Comparison of ENCODE assay signal across 18 cellular contexts in the genomic region with DNA sequence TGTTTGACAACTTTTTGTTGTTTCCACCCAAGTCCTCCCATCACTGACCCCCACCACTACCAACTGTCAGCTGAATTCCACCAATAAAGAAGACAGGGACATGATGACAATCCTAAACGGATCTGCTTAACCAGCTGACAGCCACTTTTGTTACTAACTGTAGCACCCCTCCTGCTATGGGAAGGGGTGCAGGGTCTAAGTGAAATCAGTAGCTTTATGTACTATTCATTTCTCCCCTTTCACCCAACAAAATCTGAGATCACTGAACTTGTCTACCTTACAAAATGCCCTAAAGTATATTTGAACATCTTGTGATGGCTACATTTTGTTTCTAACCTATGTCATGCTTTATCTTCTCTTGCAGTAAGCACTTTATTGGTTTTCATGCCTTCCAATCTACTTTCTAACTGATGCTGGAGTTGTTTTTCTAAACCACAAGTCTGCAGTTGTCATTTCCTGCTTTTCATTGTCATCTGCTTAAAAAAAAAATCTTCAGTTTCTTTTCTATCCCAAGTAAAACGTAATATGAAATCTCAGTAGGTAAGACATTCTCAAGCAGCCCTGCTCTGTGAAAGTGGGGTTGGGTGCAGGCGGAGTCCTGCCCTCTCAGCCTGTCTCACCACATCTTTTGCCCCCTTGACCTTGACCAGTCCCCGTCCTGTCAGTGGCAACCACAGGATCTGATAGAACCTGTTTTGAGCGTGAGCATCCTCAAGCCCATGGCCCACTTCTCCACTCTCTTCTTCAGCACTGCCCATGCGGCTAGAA.
DNase-seq lines count a peak whose midpoint lies in the region; ATAC-seq, FAIRE-seq and TF ChIP-seq lines count a peak whose summit lies in the region.
"Had no signal": no experiment of that assay in that cellular context is flagged by ENCODE, and none has a peak within 500 bp of the region (broad histone marks: within the 10 kb centered on the region; RNA-seq: fewer than 3 reads in every experiment).

No MANE protein-coding gene starts in this region.

- peak; percentile 40 to 46 for ATAC-seq in CD4-positive, CD25-positive, alpha-beta regulatory T cell (ENCODE audit: low read depth in 2 of 2)
- ATAC-seq in HG02642 (IDR thresholded peaks at IDR 0.05; ENCODE audit: poor library complexity, unreplicated experiment) (no peak), HG03135 (IDR thresholded peaks at IDR 0.05; ENCODE audit: unreplicated experiment) (no peak)

- H3K27me3 ChIP-seq in CD4-positive, CD25-positive, alpha-beta regulatory T cell (ENCODE audit: control insufficient read depth, insufficient read depth, low read length) = no peaks in the 10 kb centered on the region
- H3K27me3 ChIP-seq in H1 (replicated peaks in 1 of 4; ENCODE audit: control insufficient read depth in 3 of 4, extremely low read depth in 1 of 4, insufficient read depth in 3 of 4, low read length in 3 of 4) = no peaks in the 10 kb centered on the region
- H3K27me3 ChIP-seq: SJSA1, tibial artery had no signal

- peak overlapping the region; percentile 12; the same call in 1 of the 2 replicates for H2BK5ac ChIP-seq in H1 (ENCODE audit: low read depth, low read length)

- CTCF ChIA-PET in H1 (lab: Charles Lee; ENCODE audit: partially characterized antibody) = no interaction called here

- no peak overlapping the region for H3K9ac ChIP-seq in H1 (replicated peaks in 1 of 4; ENCODE audit: extremely low read depth in 1 of 4, low read depth in 3 of 4, low read length in 3 of 4)
- H3K9ac ChIP-seq: parathyroid adenoma had no signal

- DNase-seq in CD4-positive, CD25-positive, alpha-beta regulatory T cell = peak in 2 of 3 donors; percentile 31 to 50
- DNase-seq in GM12892 (ENCODE audit: insufficient read length) = no peak
- peak; percentile 35 for DNase-seq in activated T-cell treated with anti-CD3 and anti-CD28 coated beads, Interleukin-2, amount 50 U/mL, for 24 hours
- DNase-seq in H1 (ENCODE audit: low read depth in 1 of 2, low spot score in 2 of 2) = no peak
- no peak for DNase-seq in NCI-H2171 treated with DMSO at 0.1 percent for 48 hours (lab: John Stamatoyannopoulos, UW)
- DNase-seq in NCI-H345 (lab: John Stamatoyannopoulos, UW) = no peak
- DNase-seq: amygdala; left ventricle myocardium inferior; NCI-H187 treated with DMSO at 0.1 percent for 48 hours; NCI-H524; stimulated activated CD4-positive, alpha-beta T cell treated with anti-CD3 and anti-CD28 coated beads, Interleukin-4, amount 100 ng/mL, for 1 hour; tibial artery had no signal

- H2AFZ ChIP-seq in H1 (ENCODE audit: low read length) = no peak overlapping the region
- H2AFZ ChIP-seq: parathyroid adenoma had no signal

- H3K27ac Mint-ChIP-seq in CD4-positive, CD25-positive, alpha-beta regulatory T cell = peak overlapping the region; percentile 58 to 88 (median 84)
- H3K27ac Mint-ChIP-seq in activated T-cell treated with anti-CD3 and anti-CD28 coated beads, Interleukin-2, amount 50 U/mL, for 24 hours = peak overlapping the region; percentile 75

- H3K36me3 Mint-ChIP-seq in CD4-positive, CD25-positive, alpha-beta regulatory T cell = no peaks in the 10 kb centered on the region
- no peaks in the 10 kb centered on the region for H3K36me3 Mint-ChIP-seq in activated T-cell treated with anti-CD3 and anti-CD28 coated beads, Interleukin-2, amount 50 U/mL, for 24 hours (ENCODE audit: low read depth)

- H2BK120ac ChIP-seq in H1 (replicated peaks; ENCODE audit: low read depth, low read length) = no peak overlapping the region

- no peak overlapping the region for H3K4me3 ChIP-seq in CD4-positive, CD25-positive, alpha-beta regulatory T cell (ENCODE audit: low read depth, low read length)
- H3K4me3 ChIP-seq in H1 (ENCODE audit: extremely low read depth in 1 of 4, insufficient read depth in 2 of 4, low read depth in 3 of 4, low read length in 4 of 4) = no peak overlapping the region
- H3K4me3 ChIP-seq: HAP-1, left ventricle myocardium inferior, SJSA1, tibial artery had no signal

- no peak overlapping the region for H2BK12ac ChIP-seq in H1 (ENCODE audit: low read depth, low read length)

- H2BK20ac ChIP-seq in H1 (ENCODE audit: low read length) = 0 out of 2 replicates have a peak overlapping the region, but pooled peaks have one; percentile 41

- no peak for TF ChIP-seq POLR2A in GM12892 (IDR thresholded peaks at IDR 0.05; ENCODE audit: low read depth, low read length)
- no peak for TF ChIP-seq POLR2A in H1 (IDR thresholded peaks at IDR 0.05; ENCODE audit: control extremely low read depth in 1 of 2, low read depth in 2 of 2, low read length in 2 of 2)

- peaks cover 0 to 2% (median 0%) of the 10 kb centered on the region in 7 donors for H3K9me3 Mint-ChIP-seq in CD4-positive, CD25-positive, alpha-beta regulatory T cell
- H3K9me3 Mint-ChIP-seq in activated T-cell treated with anti-CD3 and anti-CD28 coated beads, Interleukin-2, amount 50 U/mL, for 24 hours = no peaks in the 10 kb centered on the region

- H4K8ac ChIP-seq in H1 (ENCODE audit: extremely low read depth, insufficient read depth, low read length) = no peak overlapping the region

- no peak overlapping the region for H4K5ac ChIP-seq in H1 (ENCODE audit: insufficient read length, low read depth, low read length)

- no peak overlapping the region for H3K56ac ChIP-seq in H1 (replicated peaks; ENCODE audit: insufficient read length, low read depth, low read length)

- no peak for TF ChIP-seq CTCF in H1 (IDR thresholded peaks at IDR 0.05; ENCODE audit: control extremely low read depth in 1 of 3, insufficient read depth in 1 of 3, low read depth in 1 of 3, low read length in 3 of 3)

- 90% methylated on average over 6 of the region's 6 CpGs; no CpG with 5 or more reads in 1 of the 2 experiments for WGBS in H1 (ENCODE audit: extremely low coverage in 1 of 2, insufficient coverage in 1 of 2, insufficient read length in 1 of 2, insufficient replicate concordance in 2 of 2, low coverage in 1 of 2, low lambda C conversion rate in 2 of 2, missing lambda C conversion rate in 1 of 2), 2 experiments

- H3K4me3 Mint-ChIP-seq in CD4-positive, CD25-positive, alpha-beta regulatory T cell = peak overlapping the region in 3 of 4 donors; percentile 19 to 74 (median 48)
- H3K4me3 Mint-ChIP-seq in activated T-cell treated with anti-CD3 and anti-CD28 coated beads, Interleukin-2, amount 50 U/mL, for 24 hours = peak overlapping the region; percentile 38

- H3K27me3 Mint-ChIP-seq in CD4-positive, CD25-positive, alpha-beta regulatory T cell = no peaks in the 10 kb centered on the region
- no peaks in the 10 kb centered on the region for H3K27me3 Mint-ChIP-seq in activated T-cell treated with anti-CD3 and anti-CD28 coated beads, Interleukin-2, amount 50 U/mL, for 24 hours

- H3K79me2 ChIP-seq in H1 (ENCODE audit: control insufficient read depth in 1 of 2, insufficient read depth in 2 of 2, low read length in 2 of 2) = no peaks in the 10 kb centered on the region
- H3K79me2 ChIP-seq: parathyroid adenoma had no signal

- TF ChIP-seq RAD21 in H1 (IDR thresholded peaks at IDR 0.05 in 1 of 2, conservative IDR thresholded peaks at IDR 0.05 in 1 of 2; ENCODE audit: low read depth in 2 of 2, low read length in 2 of 2) = no peak

- no peak for TF ChIP-seq EP300 in H1 (IDR thresholded peaks at IDR 0.05; ENCODE audit: borderline replicate concordance in 1 of 2, low read depth in 2 of 2, low read length in 2 of 2)

- no peak overlapping the region for H3K27ac ChIP-seq in CD4-positive, CD25-positive, alpha-beta regulatory T cell (ENCODE audit: insufficient read depth, low read length, poor library complexity, severe bottlenecking)
- no peak overlapping the region for H3K27ac ChIP-seq in H1 (ENCODE audit: low read depth, low read length)
- H3K27ac ChIP-seq: left ventricle myocardium inferior, parathyroid adenoma, SJSA1, tibial artery had no signal

- H3K14ac ChIP-seq in H1 (ENCODE audit: insufficient read length) = no peak overlapping the region

- H3K23me2 ChIP-seq in H1 (ENCODE audit: low read depth, low read length) = no peaks in the 10 kb centered on the region

- FAIRE-seq in GM12892 (lab: Jason Lieb, UNC) (peak; percentile 30), H1 (lab: Jason Lieb, UNC) (no peak)
- FAIRE-seq: frontal cortex had no signal

- peaks cover 9 to 16% (median 10%) of the 10 kb centered on the region in 4 donors for H3K4me1 Mint-ChIP-seq in CD4-positive, CD25-positive, alpha-beta regulatory T cell
- H3K4me1 Mint-ChIP-seq in activated T-cell treated with anti-CD3 and anti-CD28 coated beads, Interleukin-2, amount 50 U/mL, for 24 hours (ENCODE audit: low read depth) = peaks cover 17% of the 10 kb centered on the region

- no peaks in the 10 kb centered on the region for H4K20me1 ChIP-seq in H1 (replicated peaks in 1 of 2; ENCODE audit: control insufficient read depth in 1 of 2, insufficient read depth in 2 of 2, low read length in 2 of 2)

- peak overlapping the region; percentile 91; the same call in 1 of the 2 replicates for H2AK5ac ChIP-seq in H1 (ENCODE audit: low read depth, low read length)

- no peak overlapping the region for H3K18ac ChIP-seq in H1 (ENCODE audit: extremely low read depth, low read length)

- no peaks in the 10 kb centered on the region for H3K36me3 ChIP-seq in CD4-positive, CD25-positive, alpha-beta regulatory T cell (ENCODE audit: control insufficient read depth, insufficient read depth, low read length)
- H3K36me3 ChIP-seq in H1 (ENCODE audit: control insufficient read depth in 2 of 4, insufficient read depth in 4 of 4, low read length in 3 of 4) = no peaks in the 10 kb centered on the region; a peak in 1 of 8 replicates
- H3K36me3 ChIP-seq: HAP-1, left ventricle myocardium inferior, SJSA1, tibial artery had no signal

- H3K23ac ChIP-seq in H1 (ENCODE audit: insufficient read length) = no peak overlapping the region

- H4K91ac ChIP-seq in H1 (replicated peaks; ENCODE audit: insufficient read length, low read length) = no peak overlapping the region

- H3K4ac ChIP-seq in H1 (replicated peaks; ENCODE audit: insufficient read length, low read depth, low read length) = no peak overlapping the region

- H3K4me2 ChIP-seq in H1 (ENCODE audit: insufficient read depth in 1 of 2, low read depth in 2 of 2, low read length in 2 of 2) = no peak overlapping the region

- no peaks in the 10 kb centered on the region for H3K79me1 ChIP-seq in H1 (ENCODE audit: low read depth, low read length)

- peaks cover 7% of the 10 kb centered on the region for H3K4me1 ChIP-seq in CD4-positive, CD25-positive, alpha-beta regulatory T cell (ENCODE audit: control insufficient read depth, insufficient read depth, low read length, poor library complexity, severe bottlenecking)
- H3K4me1 ChIP-seq in H1 (replicated peaks in 1 of 4; ENCODE audit: control insufficient read depth in 3 of 4, insufficient read depth in 4 of 4, low read length in 3 of 4) = peaks cover 0 to 8% (median 4%) of the 10 kb centered on the region in 4 experiments; a peak in 4 of 7 replicates
- H3K4me1 ChIP-seq: HAP-1, parathyroid adenoma, SJSA1 had no signal

- POLR2A ChIA-PET in H1 (lab: Charles Lee; ENCODE audit: partially characterized antibody) = no interaction called here

- H2BK15ac ChIP-seq in H1 (ENCODE audit: low read length) = no peak overlapping the region

- H3K9me3 ChIP-seq in CD4-positive, CD25-positive, alpha-beta regulatory T cell (ENCODE audit: control insufficient read depth in 2 of 2, low read length in 2 of 2) = no peaks in the 10 kb centered on the region
- no peaks in the 10 kb centered on the region for H3K9me3 ChIP-seq in H1 (ENCODE audit: insufficient read depth in 2 of 2, low read depth in 1 of 2, low read length in 1 of 2)
- H3K9me3 ChIP-seq: HAP-1, left ventricle myocardium inferior, SJSA1, tibial artery had no signal

Comparison
In these comparisons a context has a peak if more than half of its experiments do, and no peak if none do; other contexts are left out.
1. ATAC-seq: peak in CD4-positive, CD25-positive, alpha-beta regulatory T cell (2 of 2); none in HG02642 (single experiment) and HG03135 (single experiment).
2. DNase-seq: peak in CD4-positive, CD25-positive, alpha-beta regulatory T cell (2 of 3) and activated T-cell treated with anti-CD3 and anti-CD28 coated beads, Interleukin-2, amount 50 U/mL, for 24 hours (single experiment); none in GM12892 (single experiment), H1 (0 of 2), NCI-H2171 treated with DMSO at 0.1 percent for 48 hours (single experiment) and NCI-H345 (single experiment).